Comparison of ENCODE assay signal across 16 cellular contexts in genomic region chr4:82981116-82981515, GRCh38. TPM values are rescaled to one million over a fixed set of nuclear protein-coding genes. Genes with fewer than 3 reads are reported as not detected.
DNase-seq lines count a peak whose midpoint lies in the region; ATAC-seq and TF ChIP-seq lines count a peak whose summit lies in the region.
"Had no signal": no experiment of that assay in that cellular context is flagged by ENCODE, and none has a peak within 500 bp of the region (broad histone marks: within the 10 kb centered on the region; RNA-seq: fewer than 3 reads in every experiment).

No MANE protein-coding gene starts in this region.

- peak; percentile 99 for ATAC-seq in left colon
- no peak for ATAC-seq in CD8-positive, alpha-beta T cell

- H3K36me3 ChIP-seq in CD8-positive, alpha-beta T cell (ENCODE audit: insufficient read depth, low read length): no peaks in the 10 kb centered on the region

- H3K4me1 ChIP-seq in CD8-positive, alpha-beta T cell (ENCODE audit: insufficient read depth, low read length): no peaks in the 10 kb centered on the region
- H3K4me1 ChIP-seq: BE2C had no signal

- DNase-seq in NCI-H2227 treated with DMSO at 0.1 percent for 48 hours (lab: John Stamatoyannopoulos, UW) (peak; percentile 9), left colon (no peak), NCI-H1417 treated with DMSO at 0.1 percent for 48 hours (lab: John Stamatoyannopoulos, UW) (no peak), T-helper 2 cell (no peak)
- DNase-seq in activated T-helper 1 cell treated with anti-CD3 and anti-CD28 coated beads, Interleukin-12 subunit alpha, Interleukin-12 subunit beta, Interleukin-2, Interleukin-4 antibody, amounts not matched to agents 30 ng/mL and 10 ng/mL and 1 ng/mL, durations not matched to agents 14 hours and 24 hours and 36 hours (ENCODE audit: low spot score): no peak
- no peak for DNase-seq in activated effector memory CD4-positive, alpha-beta T cell treated with Interleukin-2 at 50 U/mL for 16 hours
- no peak for DNase-seq in CD8-positive, alpha-beta T cell
- DNase-seq: ACHN; BE2C; C1 segment of cervical spinal cord; CD4-positive, CD25-positive, alpha-beta regulatory T cell; DMS153; DMS79; GF-D8; H9; IMR-90 had no signal

- H3K27ac ChIP-seq in CD8-positive, alpha-beta T cell (ENCODE audit: low read depth, low read length): no peak overlapping the region

- peak overlapping the region; percentile 31 for H3K27ac Mint-ChIP-seq in activated T-helper 1 cell treated with anti-CD3 and anti-CD28 coated beads, Interleukin-12 subunit alpha, Interleukin-12 subunit beta, Interleukin-2, Interleukin-4 antibody, amounts not matched to agents 30 ng/mL and 10 ng/mL and 1 ng/mL, durations not matched to agents 14 hours and 24 hours and 36 hours
- H3K27ac Mint-ChIP-seq in CD8-positive, alpha-beta T cell: no peak overlapping the region
- H3K27ac Mint-ChIP-seq: CD4-positive, CD25-positive, alpha-beta regulatory T cell; H9 had no signal

- H3K4me3 ChIP-seq in CD8-positive, alpha-beta T cell (ENCODE audit: low read depth, low read length): no peak overlapping the region

- no peak for TF ChIP-seq CTCF in CD8-positive, alpha-beta T cell (IDR thresholded peaks at IDR 0.05)

- POLR2A ChIA-PET in CD8-positive, alpha-beta T cell (lab: Charles Lee): interaction anchor here (0.7 to 1.8 kb wide), 2 partner anchors 54 to 552 kb away, joined by 3 to 4 read pairs; partner anchors contain the start of gene COPS4

- intact Hi-C loops in activated T-helper 1 cell treated with anti-CD3 and anti-CD28 coated beads, Interleukin-12 subunit alpha, Interleukin-12 subunit beta, Interleukin-2, Interleukin-4 antibody, amounts not matched to agents 30 ng/mL and 10 ng/mL and 1 ng/mL, durations not matched to agents 14 hours and 24 hours and 36 hours (cut with micrococcal nuclease): no loop called here
- intact Hi-C loops in left colon (cut with DNase I, micrococcal nuclease): no loop called here
- intact Hi-C loops in CD8-positive, alpha-beta T cell (cut with DNase I, micrococcal nuclease): loop anchor here in 1 of 2 experiments (5.0 kb wide), 1 partner anchor 34 kb away; no protein-coding TSS in a partner anchor

- H3K27me3 Mint-ChIP-seq in activated T-helper 1 cell treated with anti-CD3 and anti-CD28 coated beads, Interleukin-12 subunit alpha, Interleukin-12 subunit beta, Interleukin-2, Interleukin-4 antibody, amounts not matched to agents 30 ng/mL and 10 ng/mL and 1 ng/mL, durations not matched to agents 14 hours and 24 hours and 36 hours (ENCODE audit: insufficient read depth): no peaks in the 10 kb centered on the region
- no peaks in the 10 kb centered on the region for H3K27me3 Mint-ChIP-seq in CD8-positive, alpha-beta T cell (ENCODE audit: low read depth)
- H3K27me3 Mint-ChIP-seq: CD4-positive, CD25-positive, alpha-beta regulatory T cell had no signal

- H3K36me3 Mint-ChIP-seq in activated T-helper 1 cell treated with anti-CD3 and anti-CD28 coated beads, Interleukin-12 subunit alpha, Interleukin-12 subunit beta, Interleukin-2, Interleukin-4 antibody, amounts not matched to agents 30 ng/mL and 10 ng/mL and 1 ng/mL, durations not matched to agents 14 hours and 24 hours and 36 hours (ENCODE audit: low read depth): peaks cover 21% of the 10 kb centered on the region
- peaks cover 48% of the 10 kb centered on the region for H3K36me3 Mint-ChIP-seq in CD8-positive, alpha-beta T cell

- no peaks in the 10 kb centered on the region for H3K9me3 ChIP-seq in CD8-positive, alpha-beta T cell (ENCODE audit: low read length)
- H3K9me3 ChIP-seq: BE2C had no signal

- no peaks in the 10 kb centered on the region for H3K27me3 ChIP-seq in CD8-positive, alpha-beta T cell (ENCODE audit: insufficient read depth, low read length)
- H3K27me3 ChIP-seq: BE2C had no signal

- H3K9me3 Mint-ChIP-seq in activated T-helper 1 cell treated with anti-CD3 and anti-CD28 coated beads, Interleukin-12 subunit alpha, Interleukin-12 subunit beta, Interleukin-2, Interleukin-4 antibody, amounts not matched to agents 30 ng/mL and 10 ng/mL and 1 ng/mL, durations not matched to agents 14 hours and 24 hours and 36 hours: no peaks in the 10 kb centered on the region
- no peaks in the 10 kb centered on the region for H3K9me3 Mint-ChIP-seq in CD8-positive, alpha-beta T cell
- H3K9me3 Mint-ChIP-seq: CD4-positive, CD25-positive, alpha-beta regulatory T cell; H9 had no signal

- H3K4me1 Mint-ChIP-seq in activated T-helper 1 cell treated with anti-CD3 and anti-CD28 coated beads, Interleukin-12 subunit alpha, Interleukin-12 subunit beta, Interleukin-2, Interleukin-4 antibody, amounts not matched to agents 30 ng/mL and 10 ng/mL and 1 ng/mL, durations not matched to agents 14 hours and 24 hours and 36 hours (ENCODE audit: low read depth): peaks cover 9% of the 10 kb centered on the region
- H3K4me1 Mint-ChIP-seq in CD8-positive, alpha-beta T cell (ENCODE audit: low read depth): peaks cover 6% of the 10 kb centered on the region
- H3K4me1 Mint-ChIP-seq: H9 had no signal

- no peak overlapping the region for H3K4me3 Mint-ChIP-seq in activated T-helper 1 cell treated with anti-CD3 and anti-CD28 coated beads, Interleukin-12 subunit alpha, Interleukin-12 subunit beta, Interleukin-2, Interleukin-4 antibody, amounts not matched to agents 30 ng/mL and 10 ng/mL and 1 ng/mL, durations not matched to agents 14 hours and 24 hours and 36 hours
- H3K4me3 Mint-ChIP-seq in CD8-positive, alpha-beta T cell: no peak overlapping the region
- H3K4me3 Mint-ChIP-seq: CD4-positive, CD25-positive, alpha-beta regulatory T cell; H9 had no signal

- CTCF ChIA-PET in CD8-positive, alpha-beta T cell (lab: Charles Lee): no interaction called here

RNA-seq across cellular contexts. Expression of gene LIN54, which starts 29.5 kb away (rescaled TPM):
- 26.6 and 29.3 TPM in 2 replicates for total RNA-seq in activated T-helper 1 cell treated with anti-CD3 and anti-CD28 coated beads, Interleukin-12 subunit alpha, Interleukin-12 subunit beta, Interleukin-2, Interleukin-4 antibody, amounts not matched to agents 30 ng/mL and 10 ng/mL and 1 ng/mL, durations not matched to agents 14 hours and 24 hours and 36 hours
- 10 to 100 TPM; 13.5 to 15.6 TPM for total RNA-seq in left colon
- total RNA-seq in CD8-positive, alpha-beta T cell: 10 to 100 TPM; 10.2 to 10.6 TPM

RNA-seq across cellular contexts. Expression of gene COPS4, which starts 53.9 kb away (rescaled TPM):
- 35.8 and 38.8 TPM in 2 replicates for total RNA-seq in activated T-helper 1 cell treated with anti-CD3 and anti-CD28 coated beads, Interleukin-12 subunit alpha, Interleukin-12 subunit beta, Interleukin-2, Interleukin-4 antibody, amounts not matched to agents 30 ng/mL and 10 ng/mL and 1 ng/mL, durations not matched to agents 14 hours and 24 hours and 36 hours
- total RNA-seq in left colon: 10 to 100 TPM; 22.9 to 23.7 TPM
- 10 to 100 TPM; 32.2 to 35.2 TPM for total RNA-seq in CD8-positive, alpha-beta T cell
